ENCODE assay signal across 3 cellular contexts in the genomic region with DNA sequence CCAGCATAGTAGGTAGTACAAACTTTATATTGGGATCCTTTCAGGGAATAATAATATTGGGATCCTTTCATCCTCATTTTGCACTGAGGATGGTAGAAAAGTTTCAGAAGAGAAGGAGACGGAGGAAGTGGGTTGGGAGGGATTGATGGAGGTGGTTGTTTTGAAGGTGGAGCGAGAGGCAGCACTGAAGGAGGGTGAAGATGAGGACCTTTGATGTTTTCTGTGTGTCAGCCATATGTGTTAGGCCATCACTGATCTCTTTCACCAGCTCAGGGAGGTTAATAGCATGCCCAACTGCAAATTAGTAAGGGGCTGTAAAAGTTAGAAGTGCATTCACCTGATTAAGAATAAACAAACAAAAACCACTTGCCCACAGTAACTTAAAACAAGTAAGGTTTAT.
"Had no signal": no experiment of that assay in that cellular context is flagged by ENCODE, and none has a peak within 500 bp of the region (broad histone marks: within the 10 kb centered on the region; RNA-seq: fewer than 3 reads in every experiment).

No MANE protein-coding gene starts in this region.

- H3K4me3 ChIP-seq: GM12878 had no signal

- DNase-seq: GDM1, GF-D8 had no signal

- ATAC-seq: GM12878 had no signal
